In the genomic region with DNA sequence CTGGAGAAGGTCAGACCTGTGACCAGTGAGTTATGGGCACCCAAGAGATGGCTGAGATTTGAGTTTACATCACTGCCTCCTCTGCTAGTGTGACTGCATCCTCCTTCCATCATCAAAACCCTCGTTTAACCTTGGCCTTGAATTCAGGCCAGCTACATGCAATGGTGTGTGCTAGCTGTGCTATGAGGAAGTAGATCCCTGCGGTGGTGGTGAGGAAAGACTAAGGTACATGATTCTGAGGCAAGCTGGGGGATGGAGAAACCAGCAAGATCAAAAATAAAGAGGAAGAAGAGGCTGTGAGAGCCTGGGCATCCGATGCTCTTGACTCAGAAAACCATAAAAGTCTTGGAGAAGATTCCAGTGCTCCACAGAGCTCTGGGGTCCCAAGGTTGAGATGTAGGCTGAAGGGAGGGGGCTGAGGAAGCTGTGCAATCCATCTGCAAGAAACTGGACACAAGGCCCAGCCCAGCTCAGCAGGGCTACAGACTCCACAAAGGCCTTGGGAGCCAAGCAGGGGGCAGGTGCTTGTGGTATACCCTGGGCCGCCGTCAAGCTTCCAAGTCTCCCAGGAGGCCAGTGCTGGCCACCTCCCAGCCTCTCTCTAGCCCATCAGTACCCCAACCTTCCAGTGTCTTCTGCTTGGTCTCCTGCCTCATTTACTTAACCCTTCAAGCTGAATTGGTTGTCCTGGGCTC, we compare ENCODE assay signal across 26 cellular contexts.
DNase-seq lines count a peak whose midpoint lies in the region; ATAC-seq and TF ChIP-seq lines count a peak whose summit lies in the region.
"Had no signal": no experiment of that assay in that cellular context is flagged by ENCODE, and none has a peak within 500 bp of the region (broad histone marks: within the 10 kb centered on the region; RNA-seq: fewer than 3 reads in every experiment).

No MANE protein-coding gene starts in this region.

- intact Hi-C loops in upper lobe of right lung (cut with DNase I) = no loop called here
- intact Hi-C loops in esophagus muscularis mucosa (cut with DNase I) = no loop called here

- TF ChIP-seq EP300 in esophagus muscularis mucosa (IDR thresholded peaks at IDR 0.05) = no peak

- no peak overlapping the region for H3K4me3 Mint-ChIP-seq in neural crest cell
- H3K4me3 Mint-ChIP-seq: CD4-positive, alpha-beta T cell; HFFc6 had no signal

- H3K4me1 ChIP-seq in upper lobe of right lung (no peaks in the 10 kb centered on the region), esophagus muscularis mucosa (no peaks in the 10 kb centered on the region)
- H3K4me1 ChIP-seq: BE2C, Caco-2 had no signal

- 55% methylated on average over 3 of the region's 5 CpGs for WGBS in esophagus muscularis mucosa

- DNase-seq in SKM-1 treated with dmso at 0.1 percent for 144 hours (lab: John Stamatoyannopoulos, UW; ENCODE audit: unreplicated experiment) = peak; percentile 6
- DNase-seq in SKM-1 (lab: John Stamatoyannopoulos, UW; ENCODE audit: unreplicated experiment) = no peak
- DNase-seq in MV-4-11 (lab: John Stamatoyannopoulos, UW) = peak; percentile 74
- no peak for DNase-seq in neural crest cell (ENCODE audit: low read depth, low spot score)
- DNase-seq in upper lobe of right lung = no peak
- DNase-seq in esophagus muscularis mucosa (ENCODE audit: extremely low spot score) = no peak
- DNase-seq in mucosa of gallbladder (ENCODE audit: low spot score) = no peak
- DNase-seq: BE2C; Caco-2; CD4-positive, alpha-beta T cell; DMS 273 treated with DMSO at 0.1 percent for 48 hours; DMS79 treated with DMSO at 0.1 percent for 48 hours; H9; HFFc6; Kasumi-1; NCI-H1105; NCI-H146; NCI-H2029 treated with DMSO at 0.1 percent for 48 hours; NCI-H2171; NCI-H345; NCI-H524; NCI-H774; NK-92 treated with Interleukin-12 subunit alpha and Interleukin-12 subunit beta, amount 100 ng/mL, for 24 hours had no signal

- peaks cover 10% of the 10 kb centered on the region for H3K27me3 Mint-ChIP-seq in neural crest cell (ENCODE audit: low read depth)
- H3K27me3 Mint-ChIP-seq: CD4-positive, alpha-beta T cell had no signal

- peak; percentile 51 for ATAC-seq in upper lobe of right lung
- no peak for ATAC-seq in GM19023 (IDR thresholded peaks at IDR 0.05; ENCODE audit: unreplicated experiment)
- ATAC-seq: GM12878, Right ventricle myocardium inferior had no signal

- H3K27ac ChIP-seq in upper lobe of right lung (no peak overlapping the region), esophagus muscularis mucosa (replicated peaks in 1 of 4) (no peak overlapping the region)

- no peaks in the 10 kb centered on the region for H3K27me3 ChIP-seq in upper lobe of right lung
- H3K27me3 ChIP-seq in esophagus muscularis mucosa = peaks cover 0 to 3% (median 0%) of the 10 kb centered on the region in 4 donors
- H3K27me3 ChIP-seq: BE2C had no signal

- H3K36me3 ChIP-seq in upper lobe of right lung = no peaks in the 10 kb centered on the region
- no peaks in the 10 kb centered on the region for H3K36me3 ChIP-seq in esophagus muscularis mucosa
- H3K36me3 ChIP-seq: BE2C had no signal

- TF ChIP-seq POLR2A in esophagus muscularis mucosa (IDR thresholded peaks at IDR 0.05; ENCODE audit: low read depth) = no peak

- peaks cover 26% of the 10 kb centered on the region for H3K4me1 Mint-ChIP-seq in neural crest cell

- no peak overlapping the region for H3K4me3 ChIP-seq in upper lobe of right lung
- no peak overlapping the region for H3K4me3 ChIP-seq in esophagus muscularis mucosa
- H3K4me3 ChIP-seq: GM12878 had no signal

- H3K9me3 Mint-ChIP-seq in neural crest cell = peaks cover 5% of the 10 kb centered on the region
- H3K9me3 Mint-ChIP-seq: H9 had no signal

- peak overlapping the region; percentile 31 for H3K27ac Mint-ChIP-seq in neural crest cell (ENCODE audit: unreplicated experiment)
- H3K27ac Mint-ChIP-seq: CD4-positive, alpha-beta T cell; H9; HFFc6 had no signal

- TF ChIP-seq CTCF in neural crest cell (conservative IDR thresholded peaks at IDR 0.05) (no peak), upper lobe of right lung (IDR thresholded peaks at IDR 0.05) (no peak), esophagus muscularis mucosa (IDR thresholded peaks at IDR 0.05) (no peak)

- peaks cover 4% of the 10 kb centered on the region for H3K36me3 Mint-ChIP-seq in neural crest cell (ENCODE audit: low read depth)

- H3K9me3 ChIP-seq in upper lobe of right lung (no peaks in the 10 kb centered on the region), esophagus muscularis mucosa (peaks cover 0 to 4% (median 0%) of the 10 kb centered on the region in 4 donors)
- H3K9me3 ChIP-seq: BE2C, Caco-2 had no signal

Comparison
In these comparisons a context has a peak if more than half of its experiments do, and no peak if none do; other contexts are left out.
1. DNase-seq: peak in SKM-1 treated with dmso at 0.1 percent for 144 hours (single experiment) and MV-4-11 (single experiment); none in SKM-1 (single experiment), neural crest cell (single experiment), upper lobe of right lung (single experiment), esophagus muscularis mucosa (single experiment) and mucosa of gallbladder (single experiment).